In the genomic region with DNA sequence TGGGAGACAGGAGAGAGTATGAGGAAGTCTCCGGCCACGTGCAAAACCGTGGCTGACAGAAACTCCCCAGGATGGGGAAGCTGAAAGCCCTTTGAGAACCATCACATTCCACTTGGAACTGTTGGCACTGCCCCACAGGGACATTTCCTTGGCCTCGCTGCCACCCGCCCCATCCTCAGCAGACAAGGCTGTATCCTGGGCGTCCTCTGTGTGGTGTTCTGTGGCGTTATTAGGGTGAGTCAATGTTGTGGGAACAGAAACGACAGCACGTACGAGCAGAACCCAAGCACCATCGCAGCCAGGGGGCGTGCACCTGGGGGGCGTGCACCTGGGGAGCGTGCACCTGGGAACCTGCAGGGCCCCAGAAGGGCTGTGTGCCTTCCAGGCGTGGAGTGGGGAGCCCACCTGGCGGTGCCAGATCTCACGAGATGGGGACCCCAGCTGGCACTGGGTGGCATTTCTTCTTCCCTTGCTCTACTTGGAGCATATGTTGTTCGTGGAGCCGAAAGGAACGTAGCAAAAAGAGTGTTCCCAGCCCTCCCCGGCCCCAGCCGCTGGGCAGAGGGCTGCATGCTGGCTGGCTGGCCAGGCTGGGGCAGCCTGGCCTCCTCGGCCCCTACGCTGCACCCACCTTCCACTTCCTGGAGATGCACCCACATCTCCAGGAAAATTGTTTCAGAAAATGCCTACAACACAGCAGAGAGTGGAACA, we compare ENCODE assay signal across 11 cellular contexts. TPM values are rescaled to one million over a fixed set of nuclear protein-coding genes. Genes with fewer than 3 reads are reported as not detected.
DNase-seq lines count a peak whose midpoint lies in the region; ATAC-seq, FAIRE-seq and TF ChIP-seq lines count a peak whose summit lies in the region.
"Had no signal": no experiment of that assay in that cellular context is flagged by ENCODE, and none has a peak within 500 bp of the region (broad histone marks: within the 10 kb centered on the region; RNA-seq: fewer than 3 reads in every experiment).

No MANE protein-coding gene starts in this region.

- H3K36me3 Mint-ChIP-seq in Caco-2 (ENCODE audit: insufficient read depth, unreplicated experiment) (no peaks in the 10 kb centered on the region), HFFc6 (ENCODE audit: low read depth) (no peaks in the 10 kb centered on the region)
- H3K36me3 Mint-ChIP-seq in activated naive CD8-positive, alpha-beta T cell treated with anti-CD3 and anti-CD28 coated beads, Interleukin-2, amount 50 U/mL, for 24 hours (ENCODE audit: low read depth) = no peaks in the 10 kb centered on the region

- H3K9me3 ChIP-seq in Caco-2 = no peaks in the 10 kb centered on the region

- H3K27ac Mint-ChIP-seq in Caco-2 (ENCODE audit: unreplicated experiment) (no peak overlapping the region), HFFc6 (no peak overlapping the region)
- H3K27ac Mint-ChIP-seq in activated naive CD8-positive, alpha-beta T cell treated with anti-CD3 and anti-CD28 coated beads, Interleukin-2, amount 50 U/mL, for 24 hours = no peak overlapping the region

- H3K4me3 ChIP-seq in Caco-2 (ENCODE audit: low read depth, low read length) = no peak overlapping the region

- intact Hi-C loops in Caco-2 (cut with micrococcal nuclease; ENCODE audit: unreplicated experiment) = no loop called here

- TF ChIP-seq CTCF in Caco-2 (IDR thresholded peaks at IDR 0.05; ENCODE audit: insufficient read depth in 1 of 2, low read depth in 1 of 2, low read length in 1 of 2, severe bottlenecking in 1 of 2, unreplicated experiment in 1 of 2) (peak; percentile 8 to 39), HFFc6 (IDR thresholded peaks at IDR 0.05) (peak; percentile 45)

- no peaks in the 10 kb centered on the region for H3K4me1 ChIP-seq in Caco-2

- POLR2A ChIA-PET in Caco-2 (lab: Charles Lee) = interaction anchor here (0.6 kb wide), 1 partner anchor 19 kb away, joined by 3 read pairs; no protein-coding TSS in a partner anchor

- H3K4me1 Mint-ChIP-seq in Caco-2 (ENCODE audit: low read depth, unreplicated experiment) = no peaks in the 10 kb centered on the region
- H3K4me1 Mint-ChIP-seq in HFFc6 (ENCODE audit: low read depth) = no peaks in the 10 kb centered on the region
- peaks cover 15% of the 10 kb centered on the region for H3K4me1 Mint-ChIP-seq in activated naive CD8-positive, alpha-beta T cell treated with anti-CD3 and anti-CD28 coated beads, Interleukin-2, amount 50 U/mL, for 24 hours

- H3K27me3 Mint-ChIP-seq in Caco-2 (ENCODE audit: insufficient read depth, unreplicated experiment) (peaks cover 7% of the 10 kb centered on the region), HFFc6 (ENCODE audit: insufficient read depth) (peaks cover 26% of the 10 kb centered on the region)
- peaks cover 5% of the 10 kb centered on the region for H3K27me3 Mint-ChIP-seq in activated naive CD8-positive, alpha-beta T cell treated with anti-CD3 and anti-CD28 coated beads, Interleukin-2, amount 50 U/mL, for 24 hours

- BruUV-seq in Caco-2 (replicated peaks; lab: Mats Ljungman, UMichigan) = no TSS peak

- H3K36me3 ChIP-seq in Caco-2 (ENCODE audit: control insufficient read depth, insufficient read depth, low read length) = no peaks in the 10 kb centered on the region

- CTCF ChIA-PET in Caco-2 (lab: Charles Lee) = no interaction called here

- no peaks in the 10 kb centered on the region for H3K9me3 Mint-ChIP-seq in Caco-2 (ENCODE audit: unreplicated experiment)
- H3K9me3 Mint-ChIP-seq in HFFc6 = no peaks in the 10 kb centered on the region
- no peaks in the 10 kb centered on the region for H3K9me3 Mint-ChIP-seq in activated naive CD8-positive, alpha-beta T cell treated with anti-CD3 and anti-CD28 coated beads, Interleukin-2, amount 50 U/mL, for 24 hours

- H3K4me3 Mint-ChIP-seq in Caco-2 (ENCODE audit: unreplicated experiment) = no peak overlapping the region
- H3K4me3 Mint-ChIP-seq in HFFc6 = no peak overlapping the region
- no peak overlapping the region for H3K4me3 Mint-ChIP-seq in activated naive CD8-positive, alpha-beta T cell treated with anti-CD3 and anti-CD28 coated beads, Interleukin-2, amount 50 U/mL, for 24 hours

- FAIRE-seq in HTR-8/SVneo (lab: Jason Lieb, UNC) = no peak

- DNase-seq in Caco-2 (peak in 1 of 2 experiments; percentile 21), HFFc6 (no peak), midbrain (lab: John Stamatoyannopoulos, UW) (peak; percentile 2), dermis blood vessel endothelial cell (no peak), HTR-8/SVneo (ENCODE audit: insufficient read length, low spot score) (no peak), cerebellar nuclear complex (lab: John Stamatoyannopoulos, UW) (no peak)
- peak; percentile 12 for DNase-seq in activated naive CD8-positive, alpha-beta T cell treated with anti-CD3 and anti-CD28 coated beads, Interleukin-2, amount 50 U/mL, for 24 hours
- DNase-seq: activated effector memory CD4-positive, alpha-beta T cell treated with Interleukin-2 at 50 U/mL for 16 hours; DMS 273 treated with DMSO at 0.1 percent for 48 hours; erythroblast had no signal

- peak; percentile 30 for ATAC-seq in activated naive CD8-positive, alpha-beta T cell treated with anti-CD3 and anti-CD28 coated beads, Interleukin-2, amount 50 U/mL, for 24 hours
- no peak for ATAC-seq in HG02571 (IDR thresholded peaks at IDR 0.05; ENCODE audit: unreplicated experiment)

- H3K27me3 ChIP-seq in Caco-2 (replicated peaks; ENCODE audit: control insufficient read depth, insufficient read depth, low read length) = no peaks in the 10 kb centered on the region

RNA-seq across cellular contexts. Expression of gene NFAM1, which starts 35.4 kb away (rescaled TPM):
- total RNA-seq in Caco-2 (2022) = not detected in 2 replicates
- total RNA-seq in HFFc6 (2021; fragmentation: NEBNext Ultra II Directional; extraction: Animal tissue kit (Norgen Biotek cat#: 25700)) = not detected
- not detected in 2 replicates for total RNA-seq in dermis blood vessel endothelial cell

Comparison
In these comparisons a context has a peak if more than half of its experiments do, and no peak if none do; other contexts are left out.
1. DNase-seq: peak in activated naive CD8-positive, alpha-beta T cell treated with anti-CD3 and anti-CD28 coated beads, Interleukin-2, amount 50 U/mL, for 24 hours (single experiment) and midbrain (single experiment); none in HFFc6 (single experiment), dermis blood vessel endothelial cell (single experiment), HTR-8/SVneo (single experiment) and cerebellar nuclear complex (0 of 2).